ENCODE assay signal across 15 cellular contexts in the genomic region with DNA sequence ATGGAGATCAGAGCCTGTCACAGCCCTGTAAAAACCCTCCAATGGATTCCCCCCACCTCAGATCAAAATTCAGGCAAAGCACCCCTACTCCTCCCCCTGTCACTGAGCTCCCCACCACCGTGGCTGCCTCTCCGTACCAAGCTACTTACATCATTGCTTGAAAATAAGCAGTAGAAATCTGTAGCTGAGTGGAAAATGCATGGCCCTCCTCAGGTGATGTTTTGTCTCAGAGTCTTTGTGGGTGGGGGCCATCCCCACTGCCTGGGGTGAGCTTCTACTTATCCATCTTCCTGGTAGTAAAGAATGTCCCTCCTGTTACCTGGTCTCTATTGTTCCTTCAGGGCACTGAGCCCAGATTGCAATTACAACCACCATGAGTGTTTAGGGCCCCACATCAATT. TPM values are rescaled to one million over a fixed set of nuclear protein-coding genes. Genes with fewer than 3 reads are reported as not detected.
DNase-seq lines count a peak whose midpoint lies in the region; ATAC-seq and TF ChIP-seq lines count a peak whose summit lies in the region.
"Had no signal": no experiment of that assay in that cellular context is flagged by ENCODE, and none has a peak within 500 bp of the region (broad histone marks: within the 10 kb centered on the region; RNA-seq: fewer than 3 reads in every experiment).

No MANE protein-coding gene starts in this region.

- H3K4me1 ChIP-seq in H9 (ENCODE audit: insufficient read depth, low read length) (peaks cover 2% of the 10 kb centered on the region; the same call in 1 of the 2 replicates), endodermal cell (ENCODE audit: control insufficient read depth, insufficient read depth, low read length) (peaks cover 38% of the 10 kb centered on the region), mucosa of descending colon (ENCODE audit: low read depth) (no peaks in the 10 kb centered on the region)

- CTCF ChIA-PET in activated CD8-positive, alpha-beta memory T cell treated with anti-CD3 and anti-CD28 coated beads, Interleukin-2, amount 10 ng/mL, durations not matched to agents 7 days and 5 days (lab: Charles Lee): no interaction called here

- H3K4me3 ChIP-seq in endodermal cell (ENCODE audit: low read length) (no peak overlapping the region), mucosa of descending colon (no peak overlapping the region)
- H3K4me3 ChIP-seq: GM23338 had no signal

- no peaks in the 10 kb centered on the region for H4K20me1 ChIP-seq in H9 (ENCODE audit: control insufficient read depth, insufficient read depth, insufficient read length)

- H2BK15ac ChIP-seq in H9 (ENCODE audit: low read depth, low read length): no peak overlapping the region

- H2BK120ac ChIP-seq in H9 (ENCODE audit: low read depth, low read length, poor library complexity, severe bottlenecking): no peak overlapping the region

- no peaks in the 10 kb centered on the region for H3K36me3 Mint-ChIP-seq in activated CD8-positive, alpha-beta memory T cell treated with anti-CD3 and anti-CD28 coated beads, Interleukin-2, amount 10 ng/mL, durations not matched to agents 7 days and 5 days
- no peaks in the 10 kb centered on the region for H3K36me3 Mint-ChIP-seq in H9 (ENCODE audit: insufficient read depth in 1 of 3, low read depth in 3 of 3)
- peaks cover 33% of the 10 kb centered on the region for H3K36me3 Mint-ChIP-seq in endodermal cell (ENCODE audit: low read depth)
- H3K36me3 Mint-ChIP-seq: CD8-positive, alpha-beta memory T cell had no signal

- no peak overlapping the region for H4K91ac ChIP-seq in H9 (ENCODE audit: insufficient read length, low read depth, low read length)

- no peak overlapping the region for H3K56ac ChIP-seq in H9 (ENCODE audit: insufficient read length, low read depth, low read length)

- H3K23me2 ChIP-seq in H9 (ENCODE audit: insufficient read length, low read depth, low read length, poor library complexity, severe bottlenecking): peaks cover 3% of the 10 kb centered on the region

- H2AK5ac ChIP-seq in H9 (ENCODE audit: insufficient read length, low read length): no peak overlapping the region

- H2BK20ac ChIP-seq in H9 (ENCODE audit: low read depth, low read length, poor library complexity, severe bottlenecking): no peak overlapping the region

- no peaks in the 10 kb centered on the region for H3K4me1 Mint-ChIP-seq in activated CD8-positive, alpha-beta memory T cell treated with anti-CD3 and anti-CD28 coated beads, Interleukin-2, amount 10 ng/mL, durations not matched to agents 7 days and 5 days
- peaks cover 10 to 24% of the 10 kb centered on the region in 2 experiments for H3K4me1 Mint-ChIP-seq in H9
- H3K4me1 Mint-ChIP-seq in endodermal cell: peaks cover 66% of the 10 kb centered on the region
- H3K4me1 Mint-ChIP-seq: CD8-positive, alpha-beta memory T cell had no signal

- no peak overlapping the region for H3K23ac ChIP-seq in H9 (ENCODE audit: insufficient read length, low read depth, low read length)

- H3T11ph ChIP-seq in H9 (ENCODE audit: low read length): no peak overlapping the region

- H3K27ac ChIP-seq in H9 (ENCODE audit: insufficient read length, low read depth, low read length) (no peak overlapping the region), endodermal cell (ENCODE audit: low read depth, low read length) (no peak overlapping the region)
- H3K27ac ChIP-seq: 22Rv1 had no signal

- H3K79me1 ChIP-seq in H9 (ENCODE audit: insufficient read depth, low read depth, low read length, poor library complexity, severe bottlenecking): no peaks in the 10 kb centered on the region

- H3K4ac ChIP-seq in H9 (ENCODE audit: low read depth, low read length): no peak overlapping the region

- no peak overlapping the region for H4K8ac ChIP-seq in H9 (replicated peaks; ENCODE audit: insufficient read length, low read depth, low read length)

- H3K27me3 Mint-ChIP-seq in activated CD8-positive, alpha-beta memory T cell treated with anti-CD3 and anti-CD28 coated beads, Interleukin-2, amount 10 ng/mL, durations not matched to agents 7 days and 5 days: peaks cover 21% of the 10 kb centered on the region
- H3K27me3 Mint-ChIP-seq in H9 (ENCODE audit: low read depth) (peaks cover 30% of the 10 kb centered on the region), endodermal cell (ENCODE audit: insufficient read depth) (no peaks in the 10 kb centered on the region)

- no peaks in the 10 kb centered on the region for H3K9me3 Mint-ChIP-seq in activated CD8-positive, alpha-beta memory T cell treated with anti-CD3 and anti-CD28 coated beads, Interleukin-2, amount 10 ng/mL, durations not matched to agents 7 days and 5 days (ENCODE audit: low read depth)
- H3K9me3 Mint-ChIP-seq in H9 (no peaks in the 10 kb centered on the region), endodermal cell (no peaks in the 10 kb centered on the region)
- H3K9me3 Mint-ChIP-seq: CD8-positive, alpha-beta memory T cell had no signal

- no peaks in the 10 kb centered on the region for H3K79me2 ChIP-seq in H9 (ENCODE audit: insufficient read depth, low read length)

- ATAC-seq in activated CD8-positive, alpha-beta memory T cell treated with anti-CD3 and anti-CD28 coated beads, Interleukin-2, amount 10 ng/mL, durations not matched to agents 7 days and 5 days: no peak
- ATAC-seq in mucosa of descending colon (peak; percentile 19), GM21423 (IDR thresholded peaks at IDR 0.05; ENCODE audit: unreplicated experiment) (no peak), HG03108 (IDR thresholded peaks at IDR 0.05; ENCODE audit: unreplicated experiment) (no peak)
- ATAC-seq: HepG2 had no signal

- H3K4me2 ChIP-seq in H9 (ENCODE audit: insufficient read depth, insufficient read length, low read length): no peak overlapping the region
- H3K4me2 ChIP-seq: GM23338 had no signal

- TF ChIP-seq CTCF in H9 (conservative IDR thresholded peaks at IDR 0.05): no peak
- TF ChIP-seq CTCF in endodermal cell (conservative IDR thresholded peaks at IDR 0.05): no peak
- no peak for TF ChIP-seq CTCF in mucosa of descending colon (IDR thresholded peaks at IDR 0.05)

- H3K4me3 Mint-ChIP-seq in activated CD8-positive, alpha-beta memory T cell treated with anti-CD3 and anti-CD28 coated beads, Interleukin-2, amount 10 ng/mL, durations not matched to agents 7 days and 5 days: no peak overlapping the region
- H3K4me3 Mint-ChIP-seq in H9 (no peak overlapping the region), endodermal cell (no peak overlapping the region)
- H3K4me3 Mint-ChIP-seq: GM23338 had no signal

- H4K5ac ChIP-seq in H9 (ENCODE audit: insufficient read length, low read depth, low read length): no peak overlapping the region

- no peaks in the 10 kb centered on the region; the same call in 1 of the 2 replicates for H3K27me3 ChIP-seq in H9 (ENCODE audit: insufficient read depth, low read length)
- no peaks in the 10 kb centered on the region for H3K27me3 ChIP-seq in endodermal cell (ENCODE audit: control insufficient read depth, insufficient read depth, low read length, poor library complexity, severe bottlenecking)

- H2BK12ac ChIP-seq in H9 (ENCODE audit: insufficient read length, low read depth, low read length): no peak overlapping the region

- H3K18ac ChIP-seq in H9 (ENCODE audit: insufficient read length, low read depth, low read length): no peak overlapping the region

- no CpG with 5 or more reads among the region's 2 CpGs for WGBS in H9 (ENCODE audit: extremely low coverage, insufficient read length, low lambda C conversion rate)
- WGBS in endodermal cell (ENCODE audit: insufficient coverage in 1 of 2, insufficient read length in 1 of 2), 2 experiments: 98% methylated on average over 2 of the region's 2 CpGs; no CpG with 5 or more reads in 1 of the 2 experiments

- H3K9ac ChIP-seq in H9 (ENCODE audit: extremely low read depth, insufficient read length, low read length) (no peak overlapping the region), endodermal cell (ENCODE audit: extremely low read depth, low read length, poor library complexity, severe bottlenecking) (no peak overlapping the region)

- H3K36me3 ChIP-seq in endodermal cell (ENCODE audit: control insufficient read depth, insufficient read depth, low read length): peaks cover 4% of the 10 kb centered on the region
- no peaks in the 10 kb centered on the region for H3K36me3 ChIP-seq in mucosa of descending colon (ENCODE audit: low read depth)

- intact Hi-C loops in mucosa of descending colon (cut with DNase I, micrococcal nuclease): no loop called here

- H2AFZ ChIP-seq in H9 (ENCODE audit: low read length): no peak overlapping the region
- H2AFZ ChIP-seq: GM23338 had no signal

- peak; percentile 8 for DNase-seq in activated CD8-positive, alpha-beta memory T cell treated with anti-CD3 and anti-CD28 coated beads, Interleukin-2, amount 10 ng/mL, durations not matched to agents 7 days and 5 days
- no peak for DNase-seq in activated CD8-positive, alpha-beta memory T cell treated with anti-CD3 and anti-CD28 coated beads, Interleukin-2, amount 50 U/mL, for 4 hours
- DNase-seq in H9 (peak; percentile 8), endodermal cell (peak; percentile 22), mucosa of descending colon (no peak), DMS 273 (lab: John Stamatoyannopoulos, UW; ENCODE audit: unreplicated experiment) (no peak)
- DNase-seq: CD8-positive, alpha-beta memory T cell; DMS 273 treated with DMSO at 0.1 percent for 48 hours; H7 had no signal

- H3K14ac ChIP-seq in H9 (ENCODE audit: insufficient read depth, low read length): no peak overlapping the region

- no peak overlapping the region for H2BK5ac ChIP-seq in H9 (ENCODE audit: insufficient read length, low read length)

- H3K27ac Mint-ChIP-seq in activated CD8-positive, alpha-beta memory T cell treated with anti-CD3 and anti-CD28 coated beads, Interleukin-2, amount 10 ng/mL, durations not matched to agents 7 days and 5 days: no peak overlapping the region
- H3K27ac Mint-ChIP-seq in H9 (no peak overlapping the region; a peak in 1 of 7 replicates), endodermal cell (no peak overlapping the region)
- H3K27ac Mint-ChIP-seq: GM23338 had no signal

- H3K9me3 ChIP-seq in H9 (ENCODE audit: control insufficient read depth, low read depth, low read length) (no peaks in the 10 kb centered on the region), endodermal cell (ENCODE audit: control insufficient read depth, low read length) (no peaks in the 10 kb centered on the region), mucosa of descending colon (no peaks in the 10 kb centered on the region)

RNA-seq across cellular contexts. Expression of a gene that starts 34.5 kb away (rescaled TPM):
- total RNA-seq in activated CD8-positive, alpha-beta memory T cell treated with anti-CD3 and anti-CD28 coated beads, Interleukin-2, amount 10 ng/mL, durations not matched to agents 7 days and 5 days: not detected
- 0.68 and 0.98 TPM in 2 replicates for total RNA-seq in H9 (2021)
- 100 to 1,000 TPM; 126 to 134 TPM for total RNA-seq in endodermal cell
- 10.6 TPM for polyA plus RNA-seq in endodermal cell (2013, experiment 1 of 2)
- 12.8 TPM for polyA plus RNA-seq in endodermal cell (2013, experiment 2 of 2)
- total RNA-seq in mucosa of descending colon: 10 to 100 TPM; 34.3 to 72.2 (median 67.7) TPM
- total RNA-seq: A673; CD8-positive, alpha-beta memory T cell; HepG2 had no signal
- polyA plus RNA-seq: CD8-positive, alpha-beta memory T cell had no signal

Comparison
In these comparisons a context has a peak if more than half of its experiments do, and no peak if none do; other contexts are left out.
1. DNase-seq: peak in activated CD8-positive, alpha-beta memory T cell treated with anti-CD3 and anti-CD28 coated beads, Interleukin-2, amount 10 ng/mL, durations not matched to agents 7 days and 5 days (single experiment), H9 (single experiment) and endodermal cell (single experiment); none in activated CD8-positive, alpha-beta memory T cell treated with anti-CD3 and anti-CD28 coated beads, Interleukin-2, amount 50 U/mL, for 4 hours (single experiment), mucosa of descending colon (0 of 3) and DMS 273 (single experiment).
2. RNA of a gene that starts 34.5 kb away (total RNA-seq): 126 to 134 TPM in endodermal cell and 34.3 to 72.2 TPM in mucosa of descending colon; 0.68 to 0.98 TPM in H9 and not detected in activated CD8-positive, alpha-beta memory T cell treated with anti-CD3 and anti-CD28 coated beads, Interleukin-2, amount 10 ng/mL, durations not matched to agents 7 days and 5 days; every median in the first group is over 10 times any median in the second.